1 cellular context compared by ENCODE assay signal in the genomic region with DNA sequence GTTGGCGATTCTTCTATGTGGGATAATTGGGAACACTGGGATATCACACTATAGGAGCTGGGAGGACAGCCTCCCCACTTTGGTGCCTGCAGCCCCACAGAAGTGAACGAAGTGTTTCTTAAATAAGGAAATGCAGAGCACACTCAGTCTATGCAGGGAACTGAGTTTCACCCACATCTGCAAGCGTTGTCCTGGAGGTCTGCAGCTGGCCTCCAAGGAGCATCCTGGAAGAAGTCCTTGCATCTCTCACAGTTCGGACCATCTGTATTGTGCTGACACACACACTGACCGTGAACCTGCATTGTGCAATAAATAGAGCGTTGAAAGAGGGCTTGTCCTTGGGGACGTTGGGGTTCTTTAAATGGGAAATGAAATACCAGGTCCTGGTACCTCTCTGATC.
TF ChIP-seq lines count a peak whose summit lies in the region.

No MANE protein-coding gene starts in this region.

TF ChIP-seq in GM23338, 12 proteins besides CTCF, POLR2A, EP300 and RAD21 (continued from another document):
- TF ChIP-seq, protein P1, sequence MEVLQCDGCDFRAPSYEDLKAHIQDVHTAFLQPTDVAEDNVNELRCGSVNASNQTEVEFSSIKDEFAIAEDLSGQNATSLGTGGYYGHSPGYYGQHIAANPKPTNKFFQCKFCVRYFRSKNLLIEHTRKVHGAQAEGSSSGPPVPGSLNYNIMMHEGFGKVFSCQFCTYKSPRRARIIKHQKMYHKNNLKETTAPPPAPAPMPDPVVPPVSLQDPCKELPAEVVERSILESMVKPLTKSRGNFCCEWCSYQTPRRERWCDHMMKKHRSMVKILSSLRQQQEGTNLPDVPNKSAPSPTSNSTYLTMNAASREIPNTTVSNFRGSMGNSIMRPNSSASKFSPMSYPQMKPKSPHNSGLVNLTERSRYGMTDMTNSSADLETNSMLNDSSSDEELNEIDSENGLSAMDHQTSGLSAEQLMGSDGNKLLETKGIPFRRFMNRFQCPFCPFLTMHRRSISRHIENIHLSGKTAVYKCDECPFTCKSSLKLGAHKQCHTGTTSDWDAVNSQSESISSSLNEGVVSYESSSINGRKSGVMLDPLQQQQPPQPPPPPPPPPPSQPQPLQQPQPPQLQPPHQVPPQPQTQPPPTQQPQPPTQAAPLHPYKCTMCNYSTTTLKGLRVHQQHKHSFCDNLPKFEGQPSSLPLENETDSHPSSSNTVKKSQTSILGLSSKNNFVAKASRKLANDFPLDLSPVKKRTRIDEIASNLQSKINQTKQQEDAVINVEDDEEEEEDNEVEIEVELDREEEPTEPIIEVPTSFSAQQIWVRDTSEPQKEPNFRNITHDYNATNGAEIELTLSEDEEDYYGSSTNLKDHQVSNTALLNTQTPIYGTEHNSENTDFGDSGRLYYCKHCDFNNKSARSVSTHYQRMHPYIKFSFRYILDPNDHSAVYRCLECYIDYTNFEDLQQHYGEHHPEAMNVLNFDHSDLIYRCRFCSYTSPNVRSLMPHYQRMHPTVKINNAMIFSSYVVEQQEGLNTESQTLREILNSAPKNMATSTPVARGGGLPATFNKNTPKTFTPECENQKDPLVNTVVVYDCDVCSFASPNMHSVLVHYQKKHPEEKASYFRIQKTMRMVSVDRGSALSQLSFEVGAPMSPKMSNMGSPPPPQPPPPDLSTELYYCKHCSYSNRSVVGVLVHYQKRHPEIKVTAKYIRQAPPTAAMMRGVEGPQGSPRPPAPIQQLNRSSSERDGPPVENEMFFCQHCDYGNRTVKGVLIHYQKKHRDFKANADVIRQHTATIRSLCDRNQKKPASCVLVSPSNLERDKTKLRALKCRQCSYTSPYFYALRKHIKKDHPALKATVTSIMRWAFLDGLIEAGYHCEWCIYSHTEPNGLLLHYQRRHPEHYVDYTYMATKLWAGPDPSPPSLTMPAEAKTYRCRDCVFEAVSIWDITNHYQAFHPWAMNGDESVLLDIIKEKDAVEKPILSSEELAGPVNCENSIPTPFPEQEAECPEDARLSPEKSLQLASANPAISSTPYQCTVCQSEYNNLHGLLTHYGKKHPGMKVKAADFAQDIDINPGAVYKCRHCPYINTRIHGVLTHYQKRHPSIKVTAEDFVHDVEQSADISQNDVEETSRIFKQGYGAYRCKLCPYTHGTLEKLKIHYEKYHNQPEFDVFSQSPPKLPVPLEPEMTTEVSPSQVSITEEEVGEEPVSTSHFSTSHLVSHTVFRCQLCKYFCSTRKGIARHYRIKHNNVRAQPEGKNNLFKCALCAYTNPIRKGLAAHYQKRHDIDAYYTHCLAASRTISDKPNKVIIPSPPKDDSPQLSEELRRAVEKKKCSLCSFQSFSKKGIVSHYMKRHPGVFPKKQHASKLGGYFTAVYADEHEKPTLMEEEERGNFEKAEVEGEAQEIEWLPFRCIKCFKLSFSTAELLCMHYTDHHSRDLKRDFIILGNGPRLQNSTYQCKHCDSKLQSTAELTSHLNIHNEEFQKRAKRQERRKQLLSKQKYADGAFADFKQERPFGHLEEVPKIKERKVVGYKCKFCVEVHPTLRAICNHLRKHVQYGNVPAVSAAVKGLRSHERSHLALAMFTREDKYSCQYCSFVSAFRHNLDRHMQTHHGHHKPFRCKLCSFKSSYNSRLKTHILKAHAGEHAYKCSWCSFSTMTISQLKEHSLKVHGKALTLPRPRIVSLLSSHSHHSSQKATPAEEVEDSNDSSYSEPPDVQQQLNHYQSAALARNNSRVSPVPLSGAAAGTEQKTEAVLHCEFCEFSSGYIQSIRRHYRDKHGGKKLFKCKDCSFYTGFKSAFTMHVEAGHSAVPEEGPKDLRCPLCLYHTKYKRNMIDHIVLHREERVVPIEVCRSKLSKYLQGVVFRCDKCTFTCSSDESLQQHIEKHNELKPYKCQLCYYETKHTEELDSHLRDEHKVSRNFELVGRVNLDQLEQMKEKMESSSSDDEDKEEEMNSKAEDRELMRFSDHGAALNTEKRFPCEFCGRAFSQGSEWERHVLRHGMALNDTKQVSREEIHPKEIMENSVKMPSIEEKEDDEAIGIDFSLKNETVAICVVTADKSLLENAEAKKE (CRISPR knock-in tag; IDR thresholded peaks at IDR 0.05) = no peak
- no peak for TF ChIP-seq ZNF331 (CRISPR knock-in tag; IDR thresholded peaks at IDR 0.05; ENCODE audit: low read depth)
- TF ChIP-seq EZH2 (IDR thresholded peaks at IDR 0.05; ENCODE audit: low read depth, unreplicated experiment) = no peak
- TF ChIP-seq, protein P2, sequence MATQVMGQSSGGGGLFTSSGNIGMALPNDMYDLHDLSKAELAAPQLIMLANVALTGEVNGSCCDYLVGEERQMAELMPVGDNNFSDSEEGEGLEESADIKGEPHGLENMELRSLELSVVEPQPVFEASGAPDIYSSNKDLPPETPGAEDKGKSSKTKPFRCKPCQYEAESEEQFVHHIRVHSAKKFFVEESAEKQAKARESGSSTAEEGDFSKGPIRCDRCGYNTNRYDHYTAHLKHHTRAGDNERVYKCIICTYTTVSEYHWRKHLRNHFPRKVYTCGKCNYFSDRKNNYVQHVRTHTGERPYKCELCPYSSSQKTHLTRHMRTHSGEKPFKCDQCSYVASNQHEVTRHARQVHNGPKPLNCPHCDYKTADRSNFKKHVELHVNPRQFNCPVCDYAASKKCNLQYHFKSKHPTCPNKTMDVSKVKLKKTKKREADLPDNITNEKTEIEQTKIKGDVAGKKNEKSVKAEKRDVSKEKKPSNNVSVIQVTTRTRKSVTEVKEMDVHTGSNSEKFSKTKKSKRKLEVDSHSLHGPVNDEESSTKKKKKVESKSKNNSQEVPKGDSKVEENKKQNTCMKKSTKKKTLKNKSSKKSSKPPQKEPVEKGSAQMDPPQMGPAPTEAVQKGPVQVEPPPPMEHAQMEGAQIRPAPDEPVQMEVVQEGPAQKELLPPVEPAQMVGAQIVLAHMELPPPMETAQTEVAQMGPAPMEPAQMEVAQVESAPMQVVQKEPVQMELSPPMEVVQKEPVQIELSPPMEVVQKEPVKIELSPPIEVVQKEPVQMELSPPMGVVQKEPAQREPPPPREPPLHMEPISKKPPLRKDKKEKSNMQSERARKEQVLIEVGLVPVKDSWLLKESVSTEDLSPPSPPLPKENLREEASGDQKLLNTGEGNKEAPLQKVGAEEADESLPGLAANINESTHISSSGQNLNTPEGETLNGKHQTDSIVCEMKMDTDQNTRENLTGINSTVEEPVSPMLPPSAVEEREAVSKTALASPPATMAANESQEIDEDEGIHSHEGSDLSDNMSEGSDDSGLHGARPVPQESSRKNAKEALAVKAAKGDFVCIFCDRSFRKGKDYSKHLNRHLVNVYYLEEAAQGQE (IDR thresholded peaks at IDR 0.05; ENCODE audit: unreplicated experiment) = no peak
